Comparison of ENCODE assay signal across 8 cellular contexts in the genomic region with DNA sequence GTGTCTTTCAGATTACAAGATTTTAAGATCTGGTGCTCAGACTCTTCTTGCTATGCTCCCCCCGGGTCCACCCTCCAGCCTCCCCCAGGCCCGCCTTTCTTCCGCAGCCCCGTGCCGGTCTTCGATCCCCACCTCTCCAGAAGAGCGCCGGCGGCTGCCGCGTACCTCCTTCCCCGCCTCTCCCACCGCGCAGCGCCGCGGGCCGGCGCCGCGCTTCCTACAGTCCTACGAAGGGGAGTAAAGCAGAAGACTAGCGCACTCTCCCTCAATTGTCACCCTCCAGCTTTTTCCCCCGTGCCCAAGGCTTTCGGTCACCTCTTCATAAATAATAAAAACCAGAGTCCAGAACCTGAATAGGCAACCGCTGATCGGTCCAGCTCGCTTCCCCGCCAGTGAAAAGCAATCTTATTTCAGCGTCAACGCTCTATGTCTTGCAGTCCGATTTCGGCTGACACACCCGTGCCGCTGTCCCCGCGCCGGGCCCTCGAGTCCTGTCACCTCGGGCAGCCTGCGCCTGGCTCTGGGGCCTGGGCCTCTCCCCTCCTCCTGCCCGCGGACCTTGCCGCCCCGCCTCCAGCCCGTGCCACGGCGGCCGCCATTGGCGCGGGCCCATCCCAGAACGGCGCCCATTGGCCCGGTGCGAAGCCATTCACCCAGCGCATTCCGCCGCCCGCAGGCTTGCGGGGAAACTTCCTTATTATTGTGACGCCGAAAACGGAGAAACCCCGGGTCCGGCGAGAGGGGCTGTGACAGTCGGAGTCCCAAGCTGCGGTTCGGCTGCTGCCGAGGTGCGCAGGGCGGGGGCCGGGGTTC. TPM values are rescaled to one million over a fixed set of nuclear protein-coding genes. Genes with fewer than 3 reads are reported as not detected.
DNase-seq lines count a peak whose midpoint lies in the region; ATAC-seq and TF ChIP-seq lines count a peak whose summit lies in the region.

Gene HERC3 (plus strand): TSS at position 694 of the 813 bp plus-strand sequence. CDS start 13,344 bp downstream, outside the sequence.

- peaks cover 13% of the 10 kb centered on the region for H3K36me3 Mint-ChIP-seq in activated CD4-positive, alpha-beta T cell treated with anti-CD3 and anti-CD28 coated beads for 36 hours (ENCODE audit: low read depth)

- TF ChIP-seq CTCF in kidney epithelial cell (IDR thresholded peaks at IDR 0.05; ENCODE audit: insufficient read depth, low read length, poor library complexity, severe bottlenecking): no peak

- peak; percentile 98 for ATAC-seq in GM19025 (IDR thresholded peaks at IDR 0.05; ENCODE audit: low read depth, unreplicated experiment)
- peak; percentile 94 for ATAC-seq in HG03342 (IDR thresholded peaks at IDR 0.05; ENCODE audit: unreplicated experiment)
- peak; percentile 87 for ATAC-seq in activated CD4-positive, alpha-beta T cell treated with anti-CD3 and anti-CD28 coated beads for 36 hours

- H3K27me3 Mint-ChIP-seq in activated CD4-positive, alpha-beta T cell treated with anti-CD3 and anti-CD28 coated beads for 36 hours: no peaks in the 10 kb centered on the region

- H3K9me3 Mint-ChIP-seq in activated CD4-positive, alpha-beta T cell treated with anti-CD3 and anti-CD28 coated beads for 36 hours (ENCODE audit: low read depth): no peaks in the 10 kb centered on the region

- intact Hi-C loops in activated CD4-positive, alpha-beta T cell treated with anti-CD3 and anti-CD28 coated beads for 36 hours (cut with DNase I, micrococcal nuclease): loop anchor here (1.0 to 10.0 kb wide), 15 partner anchors 57 to 1657 kb away; partner anchors contain the start of genes HERC5 (in 2 of the 2), NAP1L5 (in 2 of the 2), PPM1K (in 2 of the 2) and TIGD2 (in 2 of the 2)

- H3K4me3 Mint-ChIP-seq in activated CD4-positive, alpha-beta T cell treated with anti-CD3 and anti-CD28 coated beads for 36 hours: peak within 1 kb of the TSS; percentile 90

- peak within 1 kb of the TSS; percentile 90 for H3K27ac Mint-ChIP-seq in activated CD4-positive, alpha-beta T cell treated with anti-CD3 and anti-CD28 coated beads for 36 hours

- peak within 1 kb of the TSS; percentile 84 for H3K4me3 ChIP-seq in kidney epithelial cell (ENCODE audit: low read depth, low read length)

- POLR2A ChIA-PET in activated CD4-positive, alpha-beta T cell treated with anti-CD3 and anti-CD28 coated beads for 36 hours (lab: Charles Lee): no interaction called here

- H3K4me1 Mint-ChIP-seq in activated CD4-positive, alpha-beta T cell treated with anti-CD3 and anti-CD28 coated beads for 36 hours: peaks cover 43% of the 10 kb centered on the region

- peak; percentile 97 for DNase-seq in AG20443 (ENCODE audit: low spot score)
- peak; percentile 55 for DNase-seq in NCI-H446 treated with DMSO at 0.1 percent for 48 hours (lab: John Stamatoyannopoulos, UW)
- DNase-seq in activated CD4-positive, alpha-beta T cell treated with anti-CD3 and anti-CD28 coated beads for 36 hours: peak; percentile 92
- peak; percentile 95 for DNase-seq in cerebellum (ENCODE audit: low spot score)
- no peak for DNase-seq in kidney epithelial cell (ENCODE audit: low read depth)
- DNase-seq in stimulated activated CD4-positive, alpha-beta T cell treated with anti-CD3 and anti-CD28 coated beads, Interleukin-15, amount 100 ng/mL, for 24 hours: peak; percentile 92

- no peaks in the 10 kb centered on the region for H3K36me3 ChIP-seq in kidney epithelial cell (ENCODE audit: control insufficient read depth, insufficient read depth, low read length)

- no peaks in the 10 kb centered on the region for H3K27me3 ChIP-seq in kidney epithelial cell (ENCODE audit: control insufficient read depth, insufficient read depth, low read length)

- CTCF ChIA-PET in activated CD4-positive, alpha-beta T cell treated with anti-CD3 and anti-CD28 coated beads for 36 hours (lab: Charles Lee): interaction anchor here (0.7 to 1.2 kb wide), 8 partner anchors 34 to 1287 kb away, joined by 3 to 5 read pairs (median 3); no protein-coding TSS in a partner anchor

RNA-seq across cellular contexts. Expression of gene HERC3, which starts in this region (rescaled TPM):
- total RNA-seq in activated CD4-positive, alpha-beta T cell treated with anti-CD3 and anti-CD28 coated beads for 36 hours: 10 to 100 TPM; 26.2 to 41.8 TPM
- 65.6 TPM for total RNA-seq in cerebellum
- total RNA-seq in kidney epithelial cell: 6.6 and 7.2 TPM in 2 replicates
